Comparison of ENCODE assay signal across 13 cellular contexts in the genomic region with DNA sequence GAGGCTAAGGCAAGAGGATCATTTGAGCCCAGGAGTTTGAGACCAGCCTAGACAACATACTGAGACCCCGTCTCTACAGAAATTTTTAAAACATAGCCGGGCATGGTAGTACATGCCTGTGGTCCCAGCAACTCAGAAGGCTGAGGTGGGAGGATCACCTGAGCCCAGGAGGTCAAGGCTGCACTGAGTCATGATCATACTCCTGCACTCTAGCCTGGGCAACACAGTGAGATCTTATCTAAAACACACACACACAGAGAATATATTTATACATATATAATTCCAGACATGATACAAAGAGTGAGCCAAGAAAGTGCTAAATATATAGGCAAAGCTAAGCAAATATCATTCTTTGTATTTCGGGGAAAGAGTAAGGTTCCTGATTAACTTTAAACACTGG. TPM values are rescaled to one million over a fixed set of nuclear protein-coding genes. Genes with fewer than 3 reads are reported as not detected.
A peak's percentile ranks its signal among the peaks of the same experiment; 100 is the strongest.
DNase-seq lines count a peak whose midpoint lies in the region; ATAC-seq lines count a peak whose summit lies in the region.
"Had no signal": no experiment of that assay in that cellular context is flagged by ENCODE, and none has a peak within 500 bp of the region (broad histone marks: within the 10 kb centered on the region; RNA-seq: fewer than 3 reads in every experiment).

No MANE protein-coding gene starts in this region.

- no peaks in the 10 kb centered on the region for H3K4me1 ChIP-seq in BLaER1

- H3K4me2 ChIP-seq in BLaER1: no peak overlapping the region

- H3K27ac Mint-ChIP-seq in T-helper 2 cell treated with Interferon-gamma antibody and Interleukin-4, amounts not matched to agents 5 μg/mL and 100 μg/mL, for 36 hours: peak overlapping the region; percentile 61
- H3K27ac Mint-ChIP-seq in central memory CD8-positive, alpha-beta T cell (ENCODE audit: low read depth): peak overlapping the region; percentile 82

- no peak overlapping the region for H3K9ac ChIP-seq in BLaER1

- peaks cover 22% of the 10 kb centered on the region for H3K36me3 Mint-ChIP-seq in T-helper 2 cell treated with Interferon-gamma antibody and Interleukin-4, amounts not matched to agents 5 μg/mL and 100 μg/mL, for 36 hours (ENCODE audit: low read depth)
- peaks cover 41% of the 10 kb centered on the region for H3K36me3 Mint-ChIP-seq in central memory CD8-positive, alpha-beta T cell (ENCODE audit: insufficient read depth)

- H3K9me3 ChIP-seq in BLaER1: peaks cover 32% of the 10 kb centered on the region

- no peaks in the 10 kb centered on the region for H3K9me3 Mint-ChIP-seq in T-helper 2 cell treated with Interferon-gamma antibody and Interleukin-4, amounts not matched to agents 5 μg/mL and 100 μg/mL, for 36 hours
- H3K9me3 Mint-ChIP-seq in central memory CD8-positive, alpha-beta T cell: no peaks in the 10 kb centered on the region

- H3K4me1 Mint-ChIP-seq in T-helper 2 cell treated with Interferon-gamma antibody and Interleukin-4, amounts not matched to agents 5 μg/mL and 100 μg/mL, for 36 hours (ENCODE audit: low read depth): peaks cover 42% of the 10 kb centered on the region
- H3K4me1 Mint-ChIP-seq in central memory CD8-positive, alpha-beta T cell: peaks cover 36% of the 10 kb centered on the region

- H4K20me1 ChIP-seq in BLaER1: peaks cover 39% of the 10 kb centered on the region

- H3K4me3 Mint-ChIP-seq in T-helper 2 cell treated with Interferon-gamma antibody and Interleukin-4, amounts not matched to agents 5 μg/mL and 100 μg/mL, for 36 hours: peak overlapping the region; percentile 70
- no peak overlapping the region for H3K4me3 Mint-ChIP-seq in central memory CD8-positive, alpha-beta T cell

- no peaks in the 10 kb centered on the region for H3K27me3 ChIP-seq in BLaER1

- 0 out of 2 replicates have a peak overlapping the region, but pooled peaks have one; percentile 14 for H3K4me3 ChIP-seq in BLaER1

- H3K27ac ChIP-seq in BLaER1: no peak overlapping the region

- peaks cover 93% of the 10 kb centered on the region for H3K36me3 ChIP-seq in BLaER1

- no peaks in the 10 kb centered on the region for H3K27me3 Mint-ChIP-seq in T-helper 2 cell treated with Interferon-gamma antibody and Interleukin-4, amounts not matched to agents 5 μg/mL and 100 μg/mL, for 36 hours (ENCODE audit: low read depth)
- H3K27me3 Mint-ChIP-seq in central memory CD8-positive, alpha-beta T cell: no peaks in the 10 kb centered on the region

- DNase-seq in T-helper 2 cell treated with Interferon-gamma antibody and Interleukin-4, amounts not matched to agents 5 μg/mL and 100 μg/mL, for 36 hours (ENCODE audit: low spot score): no peak
- DNase-seq in T-helper 2 cell (no peak), NCI-H226 (peak; percentile 48), dermis blood vessel endothelial cell (no peak)
- DNase-seq in central memory CD8-positive, alpha-beta T cell (ENCODE audit: low spot score in 2 of 2): no peak
- DNase-seq in stimulated activated naive CD4-positive, alpha-beta T cell (lab: John Stamatoyannopoulos, UW): no peak
- DNase-seq: C1 segment of cervical spinal cord, DMS79, HCEC 1CT, NCI-H1048, PC-3 had no signal

- no peak for ATAC-seq in central memory CD8-positive, alpha-beta T cell (replicated peaks; ENCODE audit: extremely low read depth, poor library complexity, severe bottlenecking)
- no peak for ATAC-seq in GM21717 (IDR thresholded peaks at IDR 0.05; ENCODE audit: unreplicated experiment)
- ATAC-seq: PC-3 had no signal

RNA-seq across cellular contexts. Expression of a gene that starts 9.4 kb away (rescaled TPM):
- 22.8 and 32.5 TPM in 2 replicates for total RNA-seq in dermis blood vessel endothelial cell

RNA-seq across cellular contexts. Expression of a gene that starts 9.9 kb away (rescaled TPM):
- total RNA-seq in dermis blood vessel endothelial cell: 3.6 and 3.8 TPM in 2 replicates

RNA-seq across cellular contexts. Expression of a gene that starts 31.7 kb away (rescaled TPM):
- total RNA-seq in dermis blood vessel endothelial cell: 37.1 and 55.9 TPM in 2 replicates
